7 cellular contexts compared by ENCODE assay signal in genomic region chr12:102202556-102202955, GRCh38. TPM values are rescaled to one million over a fixed set of nuclear protein-coding genes. Genes with fewer than 3 reads are reported as not detected.
"Had no signal": no experiment of that assay in that cellular context is flagged by ENCODE, and none has a peak within 500 bp of the region (broad histone marks: within the 10 kb centered on the region; RNA-seq: fewer than 3 reads in every experiment).

No MANE protein-coding gene starts in this region.

- DNase-seq: GDM1, GF-D8 had no signal

- H3K4me3 ChIP-seq: GM12878 had no signal

- FAIRE-seq: GM12878, GM12891, GM12892, GM18507, GM19239 had no signal

RNA-seq across cellular contexts. Expression of gene PMCH, which starts 4.9 kb away (rescaled TPM):
- total RNA-seq: GM12878 had no signal
